In the genomic region with DNA sequence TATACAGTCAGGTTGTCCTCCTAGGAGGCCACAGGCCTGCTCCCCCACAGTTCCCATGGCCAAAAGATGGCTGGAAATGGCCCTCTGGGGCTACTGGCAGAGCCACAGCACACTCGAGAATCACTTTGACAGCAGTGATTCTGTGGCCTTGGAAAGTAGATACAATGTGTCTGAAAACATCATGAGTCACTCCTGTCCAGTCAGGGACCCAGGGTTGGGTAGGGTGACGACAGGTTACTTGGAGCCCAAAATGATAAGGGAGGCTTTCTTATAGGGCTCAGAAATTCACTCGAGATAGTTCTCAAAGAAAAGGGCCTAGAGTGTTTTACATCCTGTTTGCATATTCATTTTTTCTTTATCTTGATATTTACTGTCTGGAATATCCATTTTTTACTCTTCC, we compare ENCODE assay signal across 1 cellular context.
TF ChIP-seq lines count a peak whose summit lies in the region.

No MANE protein-coding gene starts in this region.

TF ChIP-seq in K562, 482 proteins besides CTCF, POLR2A, EP300 and RAD21 (continued from another document and continues in another):
- TF ChIP-seq, protein P1, sequence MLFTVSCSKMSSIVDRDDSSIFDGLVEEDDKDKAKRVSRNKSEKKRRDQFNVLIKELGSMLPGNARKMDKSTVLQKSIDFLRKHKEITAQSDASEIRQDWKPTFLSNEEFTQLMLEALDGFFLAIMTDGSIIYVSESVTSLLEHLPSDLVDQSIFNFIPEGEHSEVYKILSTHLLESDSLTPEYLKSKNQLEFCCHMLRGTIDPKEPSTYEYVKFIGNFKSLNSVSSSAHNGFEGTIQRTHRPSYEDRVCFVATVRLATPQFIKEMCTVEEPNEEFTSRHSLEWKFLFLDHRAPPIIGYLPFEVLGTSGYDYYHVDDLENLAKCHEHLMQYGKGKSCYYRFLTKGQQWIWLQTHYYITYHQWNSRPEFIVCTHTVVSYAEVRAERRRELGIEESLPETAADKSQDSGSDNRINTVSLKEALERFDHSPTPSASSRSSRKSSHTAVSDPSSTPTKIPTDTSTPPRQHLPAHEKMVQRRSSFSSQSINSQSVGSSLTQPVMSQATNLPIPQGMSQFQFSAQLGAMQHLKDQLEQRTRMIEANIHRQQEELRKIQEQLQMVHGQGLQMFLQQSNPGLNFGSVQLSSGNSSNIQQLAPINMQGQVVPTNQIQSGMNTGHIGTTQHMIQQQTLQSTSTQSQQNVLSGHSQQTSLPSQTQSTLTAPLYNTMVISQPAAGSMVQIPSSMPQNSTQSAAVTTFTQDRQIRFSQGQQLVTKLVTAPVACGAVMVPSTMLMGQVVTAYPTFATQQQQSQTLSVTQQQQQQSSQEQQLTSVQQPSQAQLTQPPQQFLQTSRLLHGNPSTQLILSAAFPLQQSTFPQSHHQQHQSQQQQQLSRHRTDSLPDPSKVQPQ (CRISPR knock-in tag; IDR thresholded peaks at IDR 0.05; ENCODE audit: borderline replicate concordance): no peak
- TF ChIP-seq E2F3 (CRISPR knock-in tag; IDR thresholded peaks at IDR 0.05) (no peak), MYNN (IDR thresholded peaks at IDR 0.05) (0 out of 2 replicates have a peak, but pooled peaks have one; percentile 46), MYNN (CRISPR knock-in tag; IDR thresholded peaks at IDR 0.05) (no peak), PHF21A (IDR thresholded peaks at IDR 0.05; ENCODE audit: borderline replicate concordance, low read depth) (no peak), POLR2G (IDR thresholded peaks at IDR 0.05; ENCODE audit: low read depth, low read length) (0 out of 2 replicates have a peak, but pooled peaks have one; percentile 33), STAG1 (CRISPR knock-in tag; IDR thresholded peaks at IDR 0.05; ENCODE audit: borderline replicate concordance) (no peak), CBFA2T3 (IDR thresholded peaks at IDR 0.05) (peak; percentile 27; the same call in 1 of the 2 replicates), KLF10 (CRISPR knock-in tag; IDR thresholded peaks at IDR 0.05) (no peak), ETV5 (CRISPR knock-in tag; IDR thresholded peaks at IDR 0.05; ENCODE audit: low read depth) (no peak), SAFB2 (IDR thresholded peaks at IDR 0.05; ENCODE audit: borderline replicate concordance, low read depth, low read length, severe bottlenecking) (no peak), CBFA2T2 (conservative IDR thresholded peaks at IDR 0.05) (no peak), JUN (IDR thresholded peaks at IDR 0.05; ENCODE audit: borderline replicate concordance, low read depth, low read length) (peak; percentile 84), JUN (CRISPR knock-in tag; IDR thresholded peaks at IDR 0.05; ENCODE audit: borderline replicate concordance) (no peak), ZFX (CRISPR knock-in tag; IDR thresholded peaks at IDR 0.05) (no peak), ZNF165 (CRISPR knock-in tag; IDR thresholded peaks at IDR 0.05; ENCODE audit: borderline replicate concordance) (no peak), ZNF263 (CRISPR knock-in tag; IDR thresholded peaks at IDR 0.05; ENCODE audit: borderline replicate concordance) (no peak), ZKSCAN1 (IDR thresholded peaks at IDR 0.05; ENCODE audit: low read depth, low read length) (no peak), TARDBP (IDR thresholded peaks at IDR 0.05) (no peak), POLR2AphosphoS5 (IDR thresholded peaks at IDR 0.05; ENCODE audit: control insufficient read depth, insufficient read depth, low read depth, low read length) (0 out of 2 replicates have a peak, but pooled peaks have one; percentile 12)
- TF ChIP-seq, protein P2, sequence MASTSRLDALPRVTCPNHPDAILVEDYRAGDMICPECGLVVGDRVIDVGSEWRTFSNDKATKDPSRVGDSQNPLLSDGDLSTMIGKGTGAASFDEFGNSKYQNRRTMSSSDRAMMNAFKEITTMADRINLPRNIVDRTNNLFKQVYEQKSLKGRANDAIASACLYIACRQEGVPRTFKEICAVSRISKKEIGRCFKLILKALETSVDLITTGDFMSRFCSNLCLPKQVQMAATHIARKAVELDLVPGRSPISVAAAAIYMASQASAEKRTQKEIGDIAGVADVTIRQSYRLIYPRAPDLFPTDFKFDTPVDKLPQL (IDR thresholded peaks at IDR 0.05; ENCODE audit: extremely low read depth, insufficient read length): no peak
- TF ChIP-seq, protein P3, sequence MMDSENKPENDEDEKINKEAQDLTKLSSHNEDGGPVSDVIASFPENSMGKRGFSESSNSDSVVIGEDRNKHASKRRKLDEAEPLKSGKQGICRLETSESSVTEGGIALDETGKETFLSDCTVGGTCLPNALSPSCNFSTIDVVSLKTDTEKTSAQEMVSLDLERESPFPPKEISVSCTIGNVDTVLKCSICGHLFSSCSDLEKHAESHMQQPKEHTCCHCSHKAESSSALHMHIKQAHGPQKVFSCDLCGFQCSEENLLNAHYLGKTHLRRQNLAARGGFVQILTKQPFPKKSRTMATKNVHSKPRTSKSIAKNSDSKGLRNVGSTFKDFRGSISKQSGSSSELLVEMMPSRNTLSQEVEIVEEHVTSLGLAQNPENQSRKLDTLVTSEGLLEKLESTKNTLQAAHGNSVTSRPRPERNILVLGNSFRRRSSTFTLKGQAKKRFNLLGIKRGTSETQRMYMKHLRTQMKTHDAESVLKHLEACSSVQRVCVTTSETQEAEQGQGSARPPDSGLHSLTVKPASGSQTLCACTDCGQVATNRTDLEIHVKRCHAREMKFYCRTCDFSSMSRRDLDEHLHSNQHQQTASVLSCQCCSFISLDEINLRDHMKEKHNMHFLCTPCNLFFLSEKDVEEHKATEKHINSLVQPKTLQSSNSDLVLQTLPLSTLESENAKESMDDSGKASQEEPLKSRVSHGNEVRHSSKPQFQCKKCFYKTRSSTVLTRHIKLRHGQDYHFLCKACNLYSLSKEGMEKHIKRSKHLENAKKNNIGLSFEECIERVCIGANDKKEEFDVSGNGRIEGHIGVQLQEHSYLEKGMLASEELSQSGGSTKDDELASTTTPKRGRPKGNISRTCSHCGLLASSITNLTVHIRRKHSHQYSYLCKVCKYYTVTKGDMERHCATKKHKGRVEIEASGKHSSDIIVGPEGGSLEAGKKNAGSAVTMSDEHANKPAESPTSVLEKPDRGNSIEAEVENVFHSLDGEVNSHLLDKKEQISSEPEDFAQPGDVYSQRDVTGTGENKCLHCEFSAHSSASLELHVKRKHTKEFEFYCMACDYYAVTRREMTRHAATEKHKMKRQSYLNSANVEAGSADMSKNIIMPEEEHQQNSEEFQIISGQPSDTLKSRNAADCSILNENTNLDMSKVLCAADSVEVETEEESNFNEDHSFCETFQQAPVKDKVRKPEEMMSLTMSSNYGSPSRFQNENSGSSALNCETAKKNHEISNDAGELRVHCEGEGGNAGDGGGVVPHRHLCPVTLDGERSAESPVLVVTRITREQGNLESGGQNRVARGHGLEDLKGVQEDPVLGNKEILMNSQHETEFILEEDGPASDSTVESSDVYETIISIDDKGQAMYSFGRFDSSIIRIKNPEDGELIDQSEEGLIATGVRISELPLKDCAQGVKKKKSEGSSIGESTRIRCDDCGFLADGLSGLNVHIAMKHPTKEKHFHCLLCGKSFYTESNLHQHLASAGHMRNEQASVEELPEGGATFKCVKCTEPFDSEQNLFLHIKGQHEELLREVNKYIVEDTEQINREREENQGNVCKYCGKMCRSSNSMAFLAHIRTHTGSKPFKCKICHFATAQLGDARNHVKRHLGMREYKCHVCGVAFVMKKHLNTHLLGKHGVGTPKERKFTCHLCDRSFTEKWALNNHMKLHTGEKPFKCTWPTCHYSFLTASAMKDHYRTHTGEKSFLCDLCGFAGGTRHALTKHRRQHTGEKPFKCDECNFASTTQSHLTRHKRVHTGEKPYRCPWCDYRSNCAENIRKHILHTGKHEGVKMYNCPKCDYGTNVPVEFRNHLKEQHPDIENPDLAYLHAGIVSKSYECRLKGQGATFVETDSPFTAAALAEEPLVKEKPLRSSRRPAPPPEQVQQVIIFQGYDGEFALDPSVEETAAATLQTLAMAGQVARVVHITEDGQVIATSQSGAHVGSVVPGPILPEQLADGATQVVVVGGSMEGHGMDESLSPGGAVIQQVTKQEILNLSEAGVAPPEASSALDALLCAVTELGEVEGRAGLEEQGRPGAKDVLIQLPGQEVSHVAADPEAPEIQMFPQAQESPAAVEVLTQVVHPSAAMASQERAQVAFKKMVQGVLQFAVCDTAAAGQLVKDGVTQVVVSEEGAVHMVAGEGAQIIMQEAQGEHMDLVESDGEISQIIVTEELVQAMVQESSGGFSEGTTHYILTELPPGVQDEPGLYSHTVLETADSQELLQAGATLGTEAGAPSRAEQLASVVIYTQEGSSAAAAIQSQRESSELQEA (IDR thresholded peaks at IDR 0.05; ENCODE audit: low read depth): no peak
- TF ChIP-seq, protein P4, sequence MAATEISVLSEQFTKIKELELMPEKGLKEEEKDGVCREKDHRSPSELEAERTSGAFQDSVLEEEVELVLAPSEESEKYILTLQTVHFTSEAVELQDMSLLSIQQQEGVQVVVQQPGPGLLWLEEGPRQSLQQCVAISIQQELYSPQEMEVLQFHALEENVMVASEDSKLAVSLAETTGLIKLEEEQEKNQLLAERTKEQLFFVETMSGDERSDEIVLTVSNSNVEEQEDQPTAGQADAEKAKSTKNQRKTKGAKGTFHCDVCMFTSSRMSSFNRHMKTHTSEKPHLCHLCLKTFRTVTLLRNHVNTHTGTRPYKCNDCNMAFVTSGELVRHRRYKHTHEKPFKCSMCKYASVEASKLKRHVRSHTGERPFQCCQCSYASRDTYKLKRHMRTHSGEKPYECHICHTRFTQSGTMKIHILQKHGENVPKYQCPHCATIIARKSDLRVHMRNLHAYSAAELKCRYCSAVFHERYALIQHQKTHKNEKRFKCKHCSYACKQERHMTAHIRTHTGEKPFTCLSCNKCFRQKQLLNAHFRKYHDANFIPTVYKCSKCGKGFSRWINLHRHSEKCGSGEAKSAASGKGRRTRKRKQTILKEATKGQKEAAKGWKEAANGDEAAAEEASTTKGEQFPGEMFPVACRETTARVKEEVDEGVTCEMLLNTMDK (IDR thresholded peaks at IDR 0.05; ENCODE audit: borderline replicate concordance, insufficient read depth, low read depth, low read length, poor library complexity, severe bottlenecking): no peak
- TF ChIP-seq, protein P5, sequence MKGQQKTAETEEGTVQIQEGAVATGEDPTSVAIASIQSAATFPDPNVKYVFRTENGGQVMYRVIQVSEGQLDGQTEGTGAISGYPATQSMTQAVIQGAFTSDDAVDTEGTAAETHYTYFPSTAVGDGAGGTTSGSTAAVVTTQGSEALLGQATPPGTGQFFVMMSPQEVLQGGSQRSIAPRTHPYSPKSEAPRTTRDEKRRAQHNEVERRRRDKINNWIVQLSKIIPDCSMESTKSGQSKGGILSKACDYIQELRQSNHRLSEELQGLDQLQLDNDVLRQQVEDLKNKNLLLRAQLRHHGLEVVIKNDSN (CRISPR knock-in tag; IDR thresholded peaks at IDR 0.05): no peak
- TF ChIP-seq, protein P6, sequence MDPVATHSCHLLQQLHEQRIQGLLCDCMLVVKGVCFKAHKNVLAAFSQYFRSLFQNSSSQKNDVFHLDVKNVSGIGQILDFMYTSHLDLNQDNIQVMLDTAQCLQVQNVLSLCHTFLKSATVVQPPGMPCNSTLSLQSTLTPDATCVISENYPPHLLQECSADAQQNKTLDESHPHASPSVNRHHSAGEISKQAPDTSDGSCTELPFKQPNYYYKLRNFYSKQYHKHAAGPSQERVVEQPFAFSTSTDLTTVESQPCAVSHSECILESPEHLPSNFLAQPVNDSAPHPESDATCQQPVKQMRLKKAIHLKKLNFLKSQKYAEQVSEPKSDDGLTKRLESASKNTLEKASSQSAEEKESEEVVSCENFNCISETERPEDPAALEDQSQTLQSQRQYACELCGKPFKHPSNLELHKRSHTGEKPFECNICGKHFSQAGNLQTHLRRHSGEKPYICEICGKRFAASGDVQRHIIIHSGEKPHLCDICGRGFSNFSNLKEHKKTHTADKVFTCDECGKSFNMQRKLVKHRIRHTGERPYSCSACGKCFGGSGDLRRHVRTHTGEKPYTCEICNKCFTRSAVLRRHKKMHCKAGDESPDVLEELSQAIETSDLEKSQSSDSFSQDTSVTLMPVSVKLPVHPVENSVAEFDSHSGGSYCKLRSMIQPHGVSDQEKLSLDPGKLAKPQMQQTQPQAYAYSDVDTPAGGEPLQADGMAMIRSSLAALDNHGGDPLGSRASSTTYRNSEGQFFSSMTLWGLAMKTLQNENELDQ (CRISPR knock-in tag; IDR thresholded peaks at IDR 0.05; ENCODE audit: borderline replicate concordance): no peak
- TF ChIP-seq, protein P7, sequence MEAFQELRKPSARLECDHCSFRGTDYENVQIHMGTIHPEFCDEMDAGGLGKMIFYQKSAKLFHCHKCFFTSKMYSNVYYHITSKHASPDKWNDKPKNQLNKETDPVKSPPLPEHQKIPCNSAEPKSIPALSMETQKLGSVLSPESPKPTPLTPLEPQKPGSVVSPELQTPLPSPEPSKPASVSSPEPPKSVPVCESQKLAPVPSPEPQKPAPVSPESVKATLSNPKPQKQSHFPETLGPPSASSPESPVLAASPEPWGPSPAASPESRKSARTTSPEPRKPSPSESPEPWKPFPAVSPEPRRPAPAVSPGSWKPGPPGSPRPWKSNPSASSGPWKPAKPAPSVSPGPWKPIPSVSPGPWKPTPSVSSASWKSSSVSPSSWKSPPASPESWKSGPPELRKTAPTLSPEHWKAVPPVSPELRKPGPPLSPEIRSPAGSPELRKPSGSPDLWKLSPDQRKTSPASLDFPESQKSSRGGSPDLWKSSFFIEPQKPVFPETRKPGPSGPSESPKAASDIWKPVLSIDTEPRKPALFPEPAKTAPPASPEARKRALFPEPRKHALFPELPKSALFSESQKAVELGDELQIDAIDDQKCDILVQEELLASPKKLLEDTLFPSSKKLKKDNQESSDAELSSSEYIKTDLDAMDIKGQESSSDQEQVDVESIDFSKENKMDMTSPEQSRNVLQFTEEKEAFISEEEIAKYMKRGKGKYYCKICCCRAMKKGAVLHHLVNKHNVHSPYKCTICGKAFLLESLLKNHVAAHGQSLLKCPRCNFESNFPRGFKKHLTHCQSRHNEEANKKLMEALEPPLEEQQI (IDR thresholded peaks at IDR 0.05): no peak
- TF ChIP-seq, protein P8, sequence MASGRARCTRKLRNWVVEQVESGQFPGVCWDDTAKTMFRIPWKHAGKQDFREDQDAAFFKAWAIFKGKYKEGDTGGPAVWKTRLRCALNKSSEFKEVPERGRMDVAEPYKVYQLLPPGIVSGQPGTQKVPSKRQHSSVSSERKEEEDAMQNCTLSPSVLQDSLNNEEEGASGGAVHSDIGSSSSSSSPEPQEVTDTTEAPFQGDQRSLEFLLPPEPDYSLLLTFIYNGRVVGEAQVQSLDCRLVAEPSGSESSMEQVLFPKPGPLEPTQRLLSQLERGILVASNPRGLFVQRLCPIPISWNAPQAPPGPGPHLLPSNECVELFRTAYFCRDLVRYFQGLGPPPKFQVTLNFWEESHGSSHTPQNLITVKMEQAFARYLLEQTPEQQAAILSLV (tag; IDR thresholded peaks at IDR 0.05): no peak
- TF ChIP-seq, protein P9, sequence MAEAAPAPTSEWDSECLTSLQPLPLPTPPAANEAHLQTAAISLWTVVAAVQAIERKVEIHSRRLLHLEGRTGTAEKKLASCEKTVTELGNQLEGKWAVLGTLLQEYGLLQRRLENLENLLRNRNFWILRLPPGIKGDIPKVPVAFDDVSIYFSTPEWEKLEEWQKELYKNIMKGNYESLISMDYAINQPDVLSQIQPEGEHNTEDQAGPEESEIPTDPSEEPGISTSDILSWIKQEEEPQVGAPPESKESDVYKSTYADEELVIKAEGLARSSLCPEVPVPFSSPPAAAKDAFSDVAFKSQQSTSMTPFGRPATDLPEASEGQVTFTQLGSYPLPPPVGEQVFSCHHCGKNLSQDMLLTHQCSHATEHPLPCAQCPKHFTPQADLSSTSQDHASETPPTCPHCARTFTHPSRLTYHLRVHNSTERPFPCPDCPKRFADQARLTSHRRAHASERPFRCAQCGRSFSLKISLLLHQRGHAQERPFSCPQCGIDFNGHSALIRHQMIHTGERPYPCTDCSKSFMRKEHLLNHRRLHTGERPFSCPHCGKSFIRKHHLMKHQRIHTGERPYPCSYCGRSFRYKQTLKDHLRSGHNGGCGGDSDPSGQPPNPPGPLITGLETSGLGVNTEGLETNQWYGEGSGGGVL (CRISPR knock-in tag; IDR thresholded peaks at IDR 0.05): no peak
